10 cellular contexts compared by ENCODE assay signal in genomic region chr1:111275079-111275478, GRCh38. TPM values are rescaled to one million over a fixed set of nuclear protein-coding genes. Genes with fewer than 3 reads are reported as not detected.
DNase-seq lines count a peak whose midpoint lies in the region; ATAC-seq lines count a peak whose summit lies in the region.
"Had no signal": no experiment of that assay in that cellular context is flagged by ENCODE, and none has a peak within 500 bp of the region (broad histone marks: within the 10 kb centered on the region; RNA-seq: fewer than 3 reads in every experiment).

No MANE protein-coding gene starts in this region.

- intact Hi-C loops in activated CD4-positive, alpha-beta T cell treated with anti-CD3 and anti-CD28 coated beads for 36 hours (cut with DNase I, micrococcal nuclease) = loop anchor here (2.0 kb wide), 2 partner anchors 46 to 52 kb away; no protein-coding TSS in a partner anchor

- CTCF ChIA-PET in activated CD4-positive, alpha-beta T cell treated with anti-CD3 and anti-CD28 coated beads for 36 hours (lab: Charles Lee) = interaction anchor here (0.9 to 1.6 kb wide), 7 partner anchors 13 to 76 kb away, joined by 3 to 6 read pairs (median 3); no protein-coding TSS in a partner anchor

- peak overlapping the region; percentile 51 for H3K27ac Mint-ChIP-seq in activated CD4-positive, alpha-beta T cell treated with anti-CD3 and anti-CD28 coated beads for 36 hours
- peak overlapping the region; percentile 2 for H3K27ac Mint-ChIP-seq in T-helper 17 cell

- H3K4me1 Mint-ChIP-seq in activated CD4-positive, alpha-beta T cell treated with anti-CD3 and anti-CD28 coated beads for 36 hours = peaks cover 39% of the 10 kb centered on the region
- peaks cover 23% of the 10 kb centered on the region for H3K4me1 Mint-ChIP-seq in T-helper 17 cell

- no peak overlapping the region for H3K4me3 Mint-ChIP-seq in activated CD4-positive, alpha-beta T cell treated with anti-CD3 and anti-CD28 coated beads for 36 hours
- no peak overlapping the region for H3K4me3 Mint-ChIP-seq in T-helper 17 cell

- H3K27me3 Mint-ChIP-seq in activated CD4-positive, alpha-beta T cell treated with anti-CD3 and anti-CD28 coated beads for 36 hours = peaks cover 25% of the 10 kb centered on the region
- H3K27me3 Mint-ChIP-seq in T-helper 17 cell = peaks cover 25% of the 10 kb centered on the region

- peak; percentile 63 for DNase-seq in activated CD4-positive, alpha-beta T cell treated with anti-CD3 and anti-CD28 coated beads for 36 hours
- no peak for DNase-seq in activated CD4-positive, alpha-beta T cell treated with anti-CD3 and anti-CD28 coated beads for 1 hour
- DNase-seq in T-helper 17 cell (no peak), globus pallidus (ENCODE audit: low spot score) (peak; percentile 76), stromal cell of bone marrow (ENCODE audit: low read depth) (peak; percentile 98), NCI-H2171 treated with DMSO at 0.1 percent for 48 hours (lab: John Stamatoyannopoulos, UW) (no peak), GM19238 (ENCODE audit: insufficient read length, low spot score) (no peak)

- H3K9me3 ChIP-seq in T-helper 17 cell (ENCODE audit: control insufficient read depth, low read length, poor library complexity, severe bottlenecking) = no peaks in the 10 kb centered on the region
- H3K9me3 ChIP-seq: adrenal gland, ovary had no signal

- POLR2A ChIA-PET in activated CD4-positive, alpha-beta T cell treated with anti-CD3 and anti-CD28 coated beads for 36 hours (lab: Charles Lee) = interaction anchor here (0.6 to 1.2 kb wide), 2 partner anchors 55 to 765 kb away, joined by 3 to 4 read pairs; no protein-coding TSS in a partner anchor

- H3K36me3 Mint-ChIP-seq in activated CD4-positive, alpha-beta T cell treated with anti-CD3 and anti-CD28 coated beads for 36 hours (ENCODE audit: low read depth) = peaks cover 1% of the 10 kb centered on the region
- H3K36me3 Mint-ChIP-seq in T-helper 17 cell (ENCODE audit: low read depth) = peaks cover 4% of the 10 kb centered on the region

- ATAC-seq in activated CD4-positive, alpha-beta T cell treated with anti-CD3 and anti-CD28 coated beads for 36 hours = peak; percentile 74
- no peak for ATAC-seq in T-helper 17 cell
- ATAC-seq in HG03521 (IDR thresholded peaks at IDR 0.05; ENCODE audit: unreplicated experiment) = no peak

- H3K9me3 Mint-ChIP-seq in activated CD4-positive, alpha-beta T cell treated with anti-CD3 and anti-CD28 coated beads for 36 hours (ENCODE audit: low read depth) = peaks cover 5% of the 10 kb centered on the region

RNA-seq across cellular contexts. Expression of gene CHIA, which starts 15.6 kb away (rescaled TPM):
- not detected for total RNA-seq in activated CD4-positive, alpha-beta T cell treated with anti-CD3 and anti-CD28 coated beads for 36 hours
- total RNA-seq in T-helper 17 cell = not detected
- total RNA-seq: ovary had no signal

RNA-seq across cellular contexts. Expression of gene CHI3L2, which starts 47.6 kb away (rescaled TPM):
- 10 to 100 TPM; 12.7 TPM for total RNA-seq in activated CD4-positive, alpha-beta T cell treated with anti-CD3 and anti-CD28 coated beads for 36 hours
- total RNA-seq in T-helper 17 cell = 1 to 10 TPM; 8.1 to 9.1 TPM

Comparison
In these comparisons a context has a peak if more than half of its experiments do, and no peak if none do; other contexts are left out.
1. DNase-seq: peak in activated CD4-positive, alpha-beta T cell treated with anti-CD3 and anti-CD28 coated beads for 36 hours (single experiment), globus pallidus (single experiment) and stromal cell of bone marrow (single experiment); none in activated CD4-positive, alpha-beta T cell treated with anti-CD3 and anti-CD28 coated beads for 1 hour (single experiment), T-helper 17 cell (0 of 3), NCI-H2171 treated with DMSO at 0.1 percent for 48 hours (single experiment) and GM19238 (single experiment).